Comparison of ENCODE assay signal across 26 cellular contexts in genomic region chr1:203464743-203465142, GRCh38. TPM values are rescaled to one million over a fixed set of nuclear protein-coding genes. Genes with fewer than 3 reads are reported as not detected.
DNase-seq lines count a peak whose midpoint lies in the region; ATAC-seq and TF ChIP-seq lines count a peak whose summit lies in the region.
"Had no signal": no experiment of that assay in that cellular context is flagged by ENCODE, and none has a peak within 500 bp of the region (broad histone marks: within the 10 kb centered on the region; RNA-seq: fewer than 3 reads in every experiment).

No MANE protein-coding gene starts in this region.

- peak overlapping the region; percentile 88 for H2AK5ac ChIP-seq in neuronal stem cell (ENCODE audit: low read depth, low read length)

- H3K4me3 ChIP-seq in PC-9 (no peak overlapping the region), colonic mucosa (no peak overlapping the region), neuronal stem cell (ENCODE audit: low read length in 2 of 2) (no peak overlapping the region), thoracic aorta (no peak overlapping the region), OCI-LY7 (ENCODE audit: low read depth, low read length, poor library complexity, severe bottlenecking) (no peak overlapping the region)
- H3K4me3 ChIP-seq: K562, spleen had no signal

- H3K27me3 ChIP-seq in PC-9 (ENCODE audit: insufficient read depth, low read depth) (no peaks in the 10 kb centered on the region), colonic mucosa (no peaks in the 10 kb centered on the region), neuronal stem cell (ENCODE audit: control insufficient read depth in 3 of 3, insufficient read depth in 3 of 3, low read depth in 1 of 3, low read length in 3 of 3) (peaks cover 0 to 34% (median 0%) of the 10 kb centered on the region in 3 experiments), thoracic aorta (replicated peaks; ENCODE audit: insufficient read depth) (no peaks in the 10 kb centered on the region)

- H2AFZ ChIP-seq in PC-9 (no peak overlapping the region), neuronal stem cell (ENCODE audit: low read length) (no peak overlapping the region), OCI-LY7 (ENCODE audit: low read length) (no peak overlapping the region)

- no peak overlapping the region for H3K4ac ChIP-seq in neuronal stem cell (ENCODE audit: low read length)

- no peaks in the 10 kb centered on the region for H3K9me2 ChIP-seq in PC-9 (ENCODE audit: insufficient read depth)
- H3K9me2 ChIP-seq in OCI-LY7 (ENCODE audit: insufficient read depth, low read length), result no peaks in the 10 kb centered on the region

- POLR2A ChIA-PET in PC-9 (lab: Charles Lee; ENCODE audit: unreplicated experiment) (no interaction called here), OCI-LY7 (lab: Charles Lee) (interaction anchor here (1.0 to 1.6 kb wide), 2 partner anchors 12 to 137 kb away, joined by 3 to 4 read pairs; no protein-coding TSS in a partner anchor)

- ATAC-seq in thoracic aorta (ENCODE audit: insufficient number of reproducible peaks, low FRiP score, low read depth), result no peak
- no peak for ATAC-seq in HG03460 (IDR thresholded peaks at IDR 0.05; ENCODE audit: unreplicated experiment)
- no peak for ATAC-seq in HG02623 (IDR thresholded peaks at IDR 0.05; ENCODE audit: unreplicated experiment)
- ATAC-seq: K562 had no signal

- H3K9ac ChIP-seq in colonic mucosa (ENCODE audit: low read depth in 2 of 2, low read length in 2 of 2) (no peak overlapping the region), neuronal stem cell (ENCODE audit: low read depth, low read length, poor library complexity) (peak overlapping the region; percentile 22)

- WGBS in neuronal stem cell (ENCODE audit: extremely low coverage in 2 of 2, insufficient read length in 2 of 2, insufficient replicate concordance in 1 of 2), 2 donors, result no CpG with 5 or more reads among the region's 3 CpGs

- no peak overlapping the region for H4K91ac ChIP-seq in neuronal stem cell (ENCODE audit: low read depth, low read length, poor library complexity)

- H2BK5ac ChIP-seq in neuronal stem cell (ENCODE audit: low read length), result no peak overlapping the region

- no peaks in the 10 kb centered on the region for H3K79me1 ChIP-seq in neuronal stem cell (ENCODE audit: low read depth, low read length)

- peak overlapping the region; percentile 99 for H2BK12ac ChIP-seq in neuronal stem cell (ENCODE audit: low read length)

- H2BK15ac ChIP-seq in neuronal stem cell (ENCODE audit: low read length), result peak overlapping the region; percentile 90

- H4K20me1 ChIP-seq in PC-9 (ENCODE audit: insufficient read depth), result no peaks in the 10 kb centered on the region
- H4K20me1 ChIP-seq in OCI-LY7 (ENCODE audit: insufficient read depth, low read length), result no peaks in the 10 kb centered on the region

- intact Hi-C loops in PC-9 (cut with micrococcal nuclease; ENCODE audit: unreplicated experiment) (no loop called here), colonic mucosa (cut with DNase I) (no loop called here), OCI-LY7 (cut with micrococcal nuclease; ENCODE audit: unreplicated experiment) (no loop called here)

- no peaks in the 10 kb centered on the region for H3K79me2 ChIP-seq in PC-9 (ENCODE audit: low read depth)
- no peaks in the 10 kb centered on the region for H3K79me2 ChIP-seq in OCI-LY7 (ENCODE audit: insufficient read depth, low read depth, low read length)

- no peak for DNase-seq in PC-9
- no peak for DNase-seq in colonic mucosa
- DNase-seq in neuronal stem cell (ENCODE audit: low spot score), result no peak
- no peak for DNase-seq in thoracic aorta (ENCODE audit: low spot score)
- DNase-seq in cerebellar cortex (ENCODE audit: low spot score), result no peak
- no peak for DNase-seq in OCI-LY7 (ENCODE audit: low spot score)
- DNase-seq: activated CD4-positive, alpha-beta T cell treated with anti-CD3 and anti-CD28 coated beads for 48 hours; activated naive CD4-positive, alpha-beta T cell treated with Interleukin-2 at 50 U/mL for 16 hours; activated T-cell treated with anti-CD3 and anti-CD28 coated beads, Interleukin-2, amount 50 U/mL, for 48 hours; MM.1S; NCI-H1436; NCI-H524 treated with DMSO at 0.1 percent for 48 hours; nephron progenitor cell; spleen; stimulated activated CD4-positive, alpha-beta T cell treated with anti-CD3 and anti-CD28 coated beads, Interleukin-4, amount 100 ng/mL, for 1 hour; stimulated activated naive CD4-positive, alpha-beta T cell had no signal

- CTCF ChIA-PET in PC-9 (lab: Charles Lee) (interaction anchor here (0.6 kb wide), 1 partner anchor 23 kb away, joined by 5 read pairs; no protein-coding TSS in a partner anchor), OCI-LY7 (lab: Charles Lee; ENCODE audit: unreplicated experiment) (interaction anchor here (0.5 kb wide), 1 partner anchor 24 kb away, joined by 3 read pairs; no protein-coding TSS in a partner anchor)

- H3K4me2 ChIP-seq in PC-9 (0 out of 2 replicates have a peak overlapping the region, but pooled peaks have one; percentile 37), neuronal stem cell (ENCODE audit: insufficient read depth, low read length, poor library complexity, severe bottlenecking) (no peak overlapping the region), OCI-LY7 (ENCODE audit: low read length) (no peak overlapping the region)

- H2BK120ac ChIP-seq in neuronal stem cell (ENCODE audit: low read depth, low read length), result no peak overlapping the region

- H3K36me3 ChIP-seq in PC-9 (ENCODE audit: low read depth), result no peaks in the 10 kb centered on the region
- no peaks in the 10 kb centered on the region for H3K36me3 ChIP-seq in colonic mucosa
- no peaks in the 10 kb centered on the region for H3K36me3 ChIP-seq in neuronal stem cell (replicated peaks in 1 of 2; ENCODE audit: control insufficient read depth in 2 of 2, insufficient read depth in 2 of 2, low read length in 2 of 2)
- H3K36me3 ChIP-seq in thoracic aorta, result no peaks in the 10 kb centered on the region
- H3K36me3 ChIP-seq in OCI-LY7 (ENCODE audit: insufficient read depth, low read length), result no peaks in the 10 kb centered on the region
- H3K36me3 ChIP-seq: spleen had no signal

- H3K27ac ChIP-seq in PC-9, result no peak overlapping the region
- peak overlapping the region; percentile 32 for H3K27ac ChIP-seq in colonic mucosa
- no peak overlapping the region for H3K27ac ChIP-seq in neuronal stem cell (replicated peaks; ENCODE audit: low read length)
- H3K27ac ChIP-seq in thoracic aorta, result peak overlapping the region; percentile 92
- no peak overlapping the region for H3K27ac ChIP-seq in OCI-LY7 (ENCODE audit: low read depth, low read length, poor library complexity, severe bottlenecking)
- H3K27ac ChIP-seq: C4-2B, RWPE1 had no signal

- H4K8ac ChIP-seq in neuronal stem cell (ENCODE audit: low read depth, low read length), result no peak overlapping the region

- peak overlapping the region; percentile 32 for H3K14ac ChIP-seq in neuronal stem cell (ENCODE audit: low read length)

- no peaks in the 10 kb centered on the region for H3K9me3 ChIP-seq in PC-9 (ENCODE audit: insufficient read depth, low read depth)
- H3K9me3 ChIP-seq in colonic mucosa, result no peaks in the 10 kb centered on the region
- H3K9me3 ChIP-seq in neuronal stem cell (replicated peaks in 1 of 2; ENCODE audit: control insufficient read depth in 2 of 2, insufficient read depth in 1 of 2, low read depth in 1 of 2, low read length in 2 of 2), result no peaks in the 10 kb centered on the region
- H3K9me3 ChIP-seq in thoracic aorta, result no peaks in the 10 kb centered on the region
- no peaks in the 10 kb centered on the region for H3K9me3 ChIP-seq in OCI-LY7 (ENCODE audit: low read length)
- H3K9me3 ChIP-seq: spleen had no signal

- H3K18ac ChIP-seq in neuronal stem cell (ENCODE audit: low read length), result peak overlapping the region; percentile 91

- TF ChIP-seq CTCF in PC-9 (conservative IDR thresholded peaks at IDR 0.05) (no peak), colonic mucosa (IDR thresholded peaks at IDR 0.05) (no peak), thoracic aorta (IDR thresholded peaks at IDR 0.05) (no peak), OCI-LY7 (conservative IDR thresholded peaks at IDR 0.05; ENCODE audit: low read length) (no peak)

- peaks cover 24% of the 10 kb centered on the region for H3K4me1 ChIP-seq in PC-9 (replicated peaks; ENCODE audit: insufficient read depth)
- no peaks in the 10 kb centered on the region for H3K4me1 ChIP-seq in colonic mucosa
- H3K4me1 ChIP-seq in neuronal stem cell (ENCODE audit: control insufficient read depth in 2 of 2, insufficient read depth in 1 of 2, low read depth in 1 of 2, low read length in 2 of 2), result peaks cover 16 to 28% of the 10 kb centered on the region in 2 donors
- peaks cover 53 to 75% of the 10 kb centered on the region in 2 donors for H3K4me1 ChIP-seq in thoracic aorta (ENCODE audit: control insufficient read depth in 1 of 2, low read depth in 2 of 2)
- peaks cover 48% of the 10 kb centered on the region for H3K4me1 ChIP-seq in OCI-LY7 (ENCODE audit: insufficient read depth, low read length, poor library complexity, severe bottlenecking)

- H3K23ac ChIP-seq in neuronal stem cell (ENCODE audit: low read depth, low read length, poor library complexity), result peak overlapping the region; percentile 61

- peaks cover 5% of the 10 kb centered on the region; the same call in 1 of the 2 replicates for H3F3A ChIP-seq in PC-9 (ENCODE audit: insufficient read depth, low read depth)

- BruUV-seq in PC-9 (replicated peaks; lab: Mats Ljungman, UMichigan) (no TSS peak), OCI-LY7 (replicated peaks; lab: Mats Ljungman, UMichigan) (no TSS peak)

RNA-seq across cellular contexts. Expression of gene PRELP, which starts 10.9 kb away (rescaled TPM):
- total RNA-seq in PC-9 (2021) (not detected in 2 replicates), colonic mucosa (1 to 10 TPM; 2.4 to 9.3 TPM), thoracic aorta (100 to 1,000 TPM; 232 to 244 TPM), OCI-LY7 (2022) (not detected in 2 replicates)
- polyA plus RNA-seq in neuronal stem cell (2013, experiment 1 of 2), result 3.9 TPM
- 4.0 TPM for polyA plus RNA-seq in neuronal stem cell (2013, experiment 2 of 2)
- total RNA-seq in OCI-LY7 (2014; rRNA removed; shearing (Covaris generic)), result 0.03 TPM in 1 of 2 replicates, not detected in the other
- total RNA-seq: T-helper 2 cell treated with Interferon-gamma antibody and Interleukin-4, amounts not matched to agents 100 ng/mL and 5 ng/mL, for 36 hours had no signal
- polyA plus RNA-seq: K562 had no signal

RNA-seq across cellular contexts. Expression of gene OPTC, which starts 29.2 kb away (rescaled TPM):
- not detected in 2 replicates for total RNA-seq in PC-9 (2021)
- not detected for total RNA-seq in colonic mucosa
- 0.11 TPM for polyA plus RNA-seq in neuronal stem cell (2013, experiment 1 of 2)
- polyA plus RNA-seq in neuronal stem cell (2013, experiment 2 of 2), result 0.08 TPM
- total RNA-seq in thoracic aorta, result not detected
- not detected in 2 replicates for total RNA-seq in OCI-LY7 (2014; rRNA removed; shearing (Covaris generic))
- total RNA-seq in OCI-LY7 (2022), result not detected in 2 replicates
- total RNA-seq: astrocyte; cerebellum; K562; mesothelial cell of epicardium; progenitor cell of endocrine pancreas; spleen; T-helper 2 cell treated with Interferon-gamma antibody and Interleukin-4, amounts not matched to agents 100 ng/mL and 5 ng/mL, for 36 hours had no signal
- polyA plus RNA-seq: K562, spleen had no signal

Comparison
In these comparisons a context has a peak if more than half of its experiments do, and no peak if none do; other contexts are left out.
1. H3K27ac ChIP-seq: peak in colonic mucosa (single experiment) and thoracic aorta (2 of 2); none in PC-9 (single experiment), neuronal stem cell (single experiment) and OCI-LY7 (single experiment).
2. RNA of gene PRELP, which starts 10.9 kb away (total RNA-seq): 232 to 244 TPM in thoracic aorta; 2.4 to 9.3 TPM in colonic mucosa, not detected in PC-9 and 0.03 TPM in OCI-LY7; every median in the first group is over 10 times any median in the second.